Comparison of ENCODE assay signal across 1 cellular context in the genomic region with DNA sequence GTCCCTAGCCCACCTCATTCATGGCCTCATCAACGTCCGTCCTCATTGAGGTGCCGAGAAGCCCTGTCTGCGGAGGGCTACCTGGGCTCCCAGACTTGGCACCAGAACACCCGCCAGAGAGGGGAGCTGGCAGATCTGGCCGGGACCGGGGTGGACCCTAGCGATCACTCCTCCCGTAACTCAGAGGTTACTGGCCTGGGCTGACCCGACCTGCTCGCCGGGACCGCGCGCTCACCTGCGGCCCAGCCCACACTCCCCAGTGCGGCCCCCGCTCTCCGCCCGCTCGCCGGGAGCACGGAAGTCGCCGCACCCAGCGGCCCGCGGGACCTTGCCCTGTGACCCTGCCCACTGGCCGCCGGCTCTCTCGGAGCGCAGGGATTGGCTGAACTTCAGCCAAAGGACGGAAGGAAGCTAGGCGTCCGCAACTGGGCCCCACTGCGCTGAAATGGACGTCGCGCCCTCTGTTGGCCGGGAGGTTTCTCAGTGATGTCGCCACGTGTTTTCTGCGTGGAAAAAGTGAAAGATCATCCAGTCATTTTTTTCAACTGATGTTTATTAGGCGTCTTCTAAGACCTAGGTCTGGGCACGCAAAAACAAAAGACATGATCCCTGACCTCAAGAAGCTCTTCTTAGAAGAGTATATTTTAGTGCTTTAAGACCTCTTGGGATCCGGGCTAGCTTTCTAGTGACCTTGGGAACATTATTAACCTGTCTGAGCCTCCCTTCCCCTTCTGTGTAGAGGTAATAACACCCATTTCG.
A peak's percentile ranks its signal among the peaks of the same experiment; 100 is the strongest.
TF ChIP-seq lines count a peak whose summit lies in the region.

A gene with protein sequence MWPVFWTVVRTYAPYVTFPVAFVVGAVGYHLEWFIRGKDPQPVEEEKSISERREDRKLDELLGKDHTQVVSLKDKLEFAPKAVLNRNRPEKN (minus strand): TSS at position 308 of the 759 bp plus-strand sequence. CDS start 3,772 bp downstream, outside the sequence.

TF ChIP-seq in H1, 55 proteins besides CTCF, POLR2A, EP300 and RAD21:
- TF ChIP-seq SRF (IDR thresholded peaks at IDR 0.05; ENCODE audit: low read depth, low read length) (no peak), KDM4A (IDR thresholded peaks at IDR 0.05; ENCODE audit: low read depth, low read length, severe bottlenecking) (peak; percentile 88), NANOG (IDR thresholded peaks at IDR 0.05; ENCODE audit: insufficient read depth, low read depth, low read length, poor library complexity, severe bottlenecking) (no peak), TBP (IDR thresholded peaks at IDR 0.05; ENCODE audit: low read depth, low read length) (peak; percentile 80), CREB1 (IDR thresholded peaks at IDR 0.05) (peak; percentile 63), POLR2AphosphoS5 (IDR thresholded peaks at IDR 0.05; ENCODE audit: low read depth, low read length) (peak; percentile 83; the same call in 1 of the 2 replicates), SIX5 (IDR thresholded peaks at IDR 0.05; ENCODE audit: low read depth, low read length) (no peak), SP4 (IDR thresholded peaks at IDR 0.05; ENCODE audit: low read length) (no peak), EZH2 (IDR thresholded peaks at IDR 0.05; ENCODE audit: low read depth, low read length, severe bottlenecking) (no peak), BRCA1 (IDR thresholded peaks at IDR 0.05; ENCODE audit: low read depth, low read length) (no peak), SP2 (IDR thresholded peaks at IDR 0.05; ENCODE audit: low read length) (peak; percentile 35), TAF7 (optimal IDR thresholded peaks at IDR 0.05; ENCODE audit: borderline replicate concordance, low read depth, low read length) (peak; percentile 86), TCF12 (IDR thresholded peaks at IDR 0.05; ENCODE audit: low read depth, low read length) (no peak), ZNF274 (IDR thresholded peaks at IDR 0.05; ENCODE audit: borderline replicate concordance, extremely low read depth, low read length) (no peak), CHD2 (IDR thresholded peaks at IDR 0.05; ENCODE audit: low read length) (0 out of 2 replicates have a peak, but pooled peaks have one; percentile 53), CEBPB (IDR thresholded peaks at IDR 0.05; ENCODE audit: low read depth, low read length) (no peak; the same call in 1 of the 2 replicates), JUND (IDR thresholded peaks at IDR 0.05; ENCODE audit: low read length) (no peak), TAF1 (IDR thresholded peaks at IDR 0.05; ENCODE audit: low read depth, low read length) (peak; percentile 86), GTF2F1 (IDR thresholded peaks at IDR 0.05; ENCODE audit: borderline replicate concordance, low read depth, low read length) (no peak), ASH2L (IDR thresholded peaks at IDR 0.05; ENCODE audit: low read length) (peak; percentile 80), KDM5A (IDR thresholded peaks at IDR 0.05; ENCODE audit: low read length) (no peak), SIRT6 (IDR thresholded peaks at IDR 0.05; ENCODE audit: low read length) (no peak), HDAC2 (IDR thresholded peaks at IDR 0.05; ENCODE audit: borderline replicate concordance in 1 of 2, low read depth in 2 of 2, low read length in 2 of 2) (peak; percentile 79 to 97; a peak in 3 of 4 replicates), BACH1 (IDR thresholded peaks at IDR 0.05; ENCODE audit: low read length) (peak; percentile 95), KDM1A (IDR thresholded peaks at IDR 0.05; ENCODE audit: borderline replicate concordance, low read length) (no peak), CTBP2 (IDR thresholded peaks at IDR 0.05; ENCODE audit: borderline replicate concordance, insufficient read depth, insufficient read length, low read length) (no peak), MAFK (IDR thresholded peaks at IDR 0.05; ENCODE audit: low read depth, low read length) (no peak), CHD1 (IDR thresholded peaks at IDR 0.05; ENCODE audit: low read depth, low read length) (no peak), SIN3A (conservative IDR thresholded peaks at IDR 0.05 in 1 of 2, IDR thresholded peaks at IDR 0.05 in 1 of 2; ENCODE audit: low read depth in 1 of 2, low read length in 2 of 2) (no peak), JUN (IDR thresholded peaks at IDR 0.05; ENCODE audit: low read depth, low read length) (no peak), SP1 (IDR thresholded peaks at IDR 0.05; ENCODE audit: low read depth, low read length) (0 out of 2 replicates have a peak, but pooled peaks have one; percentile 44), RXRA (IDR thresholded peaks at IDR 0.05; ENCODE audit: insufficient read depth, low read depth, low read length) (0 out of 2 replicates have a peak, but pooled peaks have one; percentile 33), RBBP5 (IDR thresholded peaks at IDR 0.05; ENCODE audit: borderline replicate concordance, low read depth, low read length) (no peak; the same call in 1 of the 2 replicates), RFX5 (IDR thresholded peaks at IDR 0.05; ENCODE audit: borderline replicate concordance, low read depth, low read length) (no peak), TEAD4 (IDR thresholded peaks at IDR 0.05; ENCODE audit: low read depth, low read length) (no peak), CBX5 (IDR thresholded peaks at IDR 0.05; ENCODE audit: low read depth, low read length) (no peak), GABPA (IDR thresholded peaks at IDR 0.05; ENCODE audit: borderline replicate concordance, insufficient read depth, low read length) (peak; percentile 72; the same call in 1 of the 2 replicates), EGR1 (IDR thresholded peaks at IDR 0.05; ENCODE audit: borderline replicate concordance, low read depth, low read length) (peak; percentile 52), SAP30 (IDR thresholded peaks at IDR 0.05; ENCODE audit: insufficient read depth, insufficient replicate concordance, low read length) (no peak), YY1 (IDR thresholded peaks at IDR 0.05; ENCODE audit: low read depth, low read length) (peak; percentile 46), PHF8 (conservative IDR thresholded peaks at IDR 0.05; ENCODE audit: low read depth, low read length) (peak; percentile 99), CBX8 (IDR thresholded peaks at IDR 0.05; ENCODE audit: borderline replicate concordance, low read depth, low read length) (no peak)
- TF ChIP-seq, protein P1, sequence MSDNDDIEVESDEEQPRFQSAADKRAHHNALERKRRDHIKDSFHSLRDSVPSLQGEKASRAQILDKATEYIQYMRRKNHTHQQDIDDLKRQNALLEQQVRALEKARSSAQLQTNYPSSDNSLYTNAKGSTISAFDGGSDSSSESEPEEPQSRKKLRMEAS (IDR thresholded peaks at IDR 0.05) = peak; percentile 97
- TF ChIP-seq, protein P2, sequence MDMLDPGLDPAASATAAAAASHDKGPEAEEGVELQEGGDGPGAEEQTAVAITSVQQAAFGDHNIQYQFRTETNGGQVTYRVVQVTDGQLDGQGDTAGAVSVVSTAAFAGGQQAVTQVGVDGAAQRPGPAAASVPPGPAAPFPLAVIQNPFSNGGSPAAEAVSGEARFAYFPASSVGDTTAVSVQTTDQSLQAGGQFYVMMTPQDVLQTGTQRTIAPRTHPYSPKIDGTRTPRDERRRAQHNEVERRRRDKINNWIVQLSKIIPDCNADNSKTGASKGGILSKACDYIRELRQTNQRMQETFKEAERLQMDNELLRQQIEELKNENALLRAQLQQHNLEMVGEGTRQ (IDR thresholded peaks at IDR 0.05; ENCODE audit: low read length) = no peak
- TF ChIP-seq, protein P3, sequence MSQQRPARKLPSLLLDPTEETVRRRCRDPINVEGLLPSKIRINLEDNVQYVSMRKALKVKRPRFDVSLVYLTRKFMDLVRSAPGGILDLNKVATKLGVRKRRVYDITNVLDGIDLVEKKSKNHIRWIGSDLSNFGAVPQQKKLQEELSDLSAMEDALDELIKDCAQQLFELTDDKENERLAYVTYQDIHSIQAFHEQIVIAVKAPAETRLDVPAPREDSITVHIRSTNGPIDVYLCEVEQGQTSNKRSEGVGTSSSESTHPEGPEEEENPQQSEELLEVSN (IDR thresholded peaks at IDR 0.05) = peak; percentile 80
- TF ChIP-seq, protein P4, sequence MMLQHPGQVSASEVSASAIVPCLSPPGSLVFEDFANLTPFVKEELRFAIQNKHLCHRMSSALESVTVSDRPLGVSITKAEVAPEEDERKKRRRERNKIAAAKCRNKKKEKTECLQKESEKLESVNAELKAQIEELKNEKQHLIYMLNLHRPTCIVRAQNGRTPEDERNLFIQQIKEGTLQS (IDR thresholded peaks at IDR 0.05; ENCODE audit: insufficient read depth, low read depth, low read length) = no peak
- TF ChIP-seq, protein P5, sequence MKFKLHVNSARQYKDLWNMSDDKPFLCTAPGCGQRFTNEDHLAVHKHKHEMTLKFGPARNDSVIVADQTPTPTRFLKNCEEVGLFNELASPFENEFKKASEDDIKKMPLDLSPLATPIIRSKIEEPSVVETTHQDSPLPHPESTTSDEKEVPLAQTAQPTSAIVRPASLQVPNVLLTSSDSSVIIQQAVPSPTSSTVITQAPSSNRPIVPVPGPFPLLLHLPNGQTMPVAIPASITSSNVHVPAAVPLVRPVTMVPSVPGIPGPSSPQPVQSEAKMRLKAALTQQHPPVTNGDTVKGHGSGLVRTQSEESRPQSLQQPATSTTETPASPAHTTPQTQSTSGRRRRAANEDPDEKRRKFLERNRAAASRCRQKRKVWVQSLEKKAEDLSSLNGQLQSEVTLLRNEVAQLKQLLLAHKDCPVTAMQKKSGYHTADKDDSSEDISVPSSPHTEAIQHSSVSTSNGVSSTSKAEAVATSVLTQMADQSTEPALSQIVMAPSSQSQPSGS (IDR thresholded peaks at IDR 0.05; ENCODE audit: low read length) = no peak
